In genomic region chr11:76769645-76770586, GRCh38 we compare ENCODE assay signal across 1 cellular context.
A peak's percentile ranks its signal among the peaks of the same experiment; 100 is the strongest.
TF ChIP-seq lines count a peak whose summit lies in the region.

No MANE protein-coding gene starts in this region.

TF ChIP-seq in HepG2, 621 proteins besides CTCF, POLR2A, EP300 and RAD21 (continued from another document and continues in another):
- TF ChIP-seq FOXP1 (IDR thresholded peaks at IDR 0.05), result no peak
- no peak; the same call in 1 of the 2 replicates for TF ChIP-seq FOXP1 (CRISPR knock-in tag; IDR thresholded peaks at IDR 0.05)
- TF ChIP-seq ZNF879 (CRISPR knock-in tag; IDR thresholded peaks at IDR 0.05), result no peak
- TF ChIP-seq ATF3 (CRISPR knock-in tag; IDR thresholded peaks at IDR 0.05), result peak; percentile 65; the same call in 1 of the 2 replicates
- TF ChIP-seq ZNF292 (CRISPR knock-in tag; IDR thresholded peaks at IDR 0.05; ENCODE audit: borderline replicate concordance, low read depth), result peak; percentile 77; the same call in 1 of the 2 replicates
- 0 out of 2 replicates have a peak, but pooled peaks have one; percentile 22 for TF ChIP-seq THAP9 (CRISPR knock-in tag; IDR thresholded peaks at IDR 0.05; ENCODE audit: borderline replicate concordance)
- peak; percentile 35; the same call in 1 of the 2 replicates for TF ChIP-seq TAF1 (CRISPR knock-in tag; IDR thresholded peaks at IDR 0.05)
- peak; percentile 60 for TF ChIP-seq NCOA2 (CRISPR knock-in tag; IDR thresholded peaks at IDR 0.05)
- peak; percentile 78 for TF ChIP-seq ZNF629 (CRISPR knock-in tag; conservative IDR thresholded peaks at IDR 0.05)
- peak; percentile 61; the same call in 1 of the 2 replicates for TF ChIP-seq TGIF2 (CRISPR knock-in tag; IDR thresholded peaks at IDR 0.05)
- TF ChIP-seq PHF21A (CRISPR knock-in tag; IDR thresholded peaks at IDR 0.05), result no peak
- peak; percentile 84 for TF ChIP-seq TFE3 (CRISPR knock-in tag; IDR thresholded peaks at IDR 0.05)
- TF ChIP-seq ZFP36L2 (CRISPR knock-in tag; IDR thresholded peaks at IDR 0.05), result no peak
- TF ChIP-seq ZNF260 (CRISPR knock-in tag; IDR thresholded peaks at IDR 0.05; ENCODE audit: borderline replicate concordance, low read depth), result no peak
- TF ChIP-seq SKI (IDR thresholded peaks at IDR 0.05; ENCODE audit: partially characterized antibody), result peak; percentile 28
- TF ChIP-seq ZNF572 (CRISPR knock-in tag; IDR thresholded peaks at IDR 0.05), result no peak
- TF ChIP-seq ZNF414 (CRISPR knock-in tag; IDR thresholded peaks at IDR 0.05), result peak; percentile 71; the same call in 1 of the 2 replicates
- peak; percentile 55 for TF ChIP-seq ZNF18 (CRISPR knock-in tag; IDR thresholded peaks at IDR 0.05; ENCODE audit: insufficient replicate concordance)
- no peak for TF ChIP-seq SIX1 (CRISPR knock-in tag; IDR thresholded peaks at IDR 0.05; ENCODE audit: borderline replicate concordance)
- TF ChIP-seq ZSCAN25 (CRISPR knock-in tag; IDR thresholded peaks at IDR 0.05), result peak; percentile 57; the same call in 1 of the 2 replicates
- TF ChIP-seq SETDB1 (CRISPR knock-in tag; IDR thresholded peaks at IDR 0.05; ENCODE audit: borderline replicate concordance), result no peak
- no peak for TF ChIP-seq MYNN (CRISPR knock-in tag; IDR thresholded peaks at IDR 0.05; ENCODE audit: low read depth)
- peak; percentile 55; the same call in 1 of the 2 replicates for TF ChIP-seq IRF9 (CRISPR knock-in tag; IDR thresholded peaks at IDR 0.05; ENCODE audit: borderline replicate concordance)
- no peak for TF ChIP-seq NR1H2 (CRISPR knock-in tag; IDR thresholded peaks at IDR 0.05; ENCODE audit: borderline replicate concordance, low read depth)
- TF ChIP-seq POLR2AphosphoS5 (IDR thresholded peaks at IDR 0.05; ENCODE audit: low read depth, low read length), result peak; percentile 39; the same call in 1 of the 2 replicates
- no peak for TF ChIP-seq ZIK1 (CRISPR knock-in tag; IDR thresholded peaks at IDR 0.05; ENCODE audit: borderline replicate concordance, low read depth)
- peak; percentile 62; the same call in 1 of the 2 replicates for TF ChIP-seq SKIL (CRISPR knock-in tag; IDR thresholded peaks at IDR 0.05; ENCODE audit: borderline replicate concordance)
- TF ChIP-seq ZEB1 (IDR thresholded peaks at IDR 0.05; ENCODE audit: insufficient replicate concordance, low read depth), result peak; percentile 87
- peak; percentile 75 for TF ChIP-seq MAX (IDR thresholded peaks at IDR 0.05)
- peak; percentile 95 for TF ChIP-seq MAFG (CRISPR knock-in tag; IDR thresholded peaks at IDR 0.05)
- TF ChIP-seq ZNF224 (CRISPR knock-in tag; IDR thresholded peaks at IDR 0.05), result 0 out of 2 replicates have a peak, but pooled peaks have one; percentile 39
- TF ChIP-seq SPEN (CRISPR knock-in tag; IDR thresholded peaks at IDR 0.05; ENCODE audit: low read depth), result peak; percentile 61; the same call in 1 of the 2 replicates
- peak; percentile 29; the same call in 1 of the 2 replicates for TF ChIP-seq SAFB2 (CRISPR knock-in tag; IDR thresholded peaks at IDR 0.05; ENCODE audit: borderline replicate concordance, low read depth)
- TF ChIP-seq GZF1 (CRISPR knock-in tag; IDR thresholded peaks at IDR 0.05), result no peak
- TF ChIP-seq SMARCC2 (IDR thresholded peaks at IDR 0.05), result no peak
- no peak for TF ChIP-seq RFXAP (CRISPR knock-in tag; IDR thresholded peaks at IDR 0.05; ENCODE audit: borderline replicate concordance)
- TF ChIP-seq MTERF4 (CRISPR knock-in tag; IDR thresholded peaks at IDR 0.05), result no peak
- no peak for TF ChIP-seq ISL2 (CRISPR knock-in tag; IDR thresholded peaks at IDR 0.05)
- peak; percentile 30 for TF ChIP-seq ZNF710 (CRISPR knock-in tag; IDR thresholded peaks at IDR 0.05; ENCODE audit: borderline replicate concordance)
- TF ChIP-seq TBX3 (IDR thresholded peaks at IDR 0.05; ENCODE audit: borderline replicate concordance), result no peak
- TF ChIP-seq NFE2 (CRISPR knock-in tag; IDR thresholded peaks at IDR 0.05), result peak; percentile 95
- peak; percentile 49; the same call in 1 of the 2 replicates for TF ChIP-seq ZFP1 (CRISPR knock-in tag; IDR thresholded peaks at IDR 0.05)
- no peak for TF ChIP-seq ZNF33B (CRISPR knock-in tag; IDR thresholded peaks at IDR 0.05)
- 0 out of 2 replicates have a peak, but pooled peaks have one; percentile 65 for TF ChIP-seq BRD4 (CRISPR knock-in tag; IDR thresholded peaks at IDR 0.05)
- peak; percentile 78 for TF ChIP-seq HDAC2 (CRISPR knock-in tag; IDR thresholded peaks at IDR 0.05)
- 0 out of 2 replicates have a peak, but pooled peaks have one; percentile 42 for TF ChIP-seq TOPORS (CRISPR knock-in tag; IDR thresholded peaks at IDR 0.05)
- TF ChIP-seq ZNF577 (CRISPR knock-in tag; IDR thresholded peaks at IDR 0.05; ENCODE audit: borderline replicate concordance, low read depth), result no peak
- no peak for TF ChIP-seq GMEB1 (CRISPR knock-in tag; IDR thresholded peaks at IDR 0.05; ENCODE audit: borderline replicate concordance)
- TF ChIP-seq ZFY (CRISPR knock-in tag; IDR thresholded peaks at IDR 0.05), result peak; percentile 46; the same call in 1 of the 2 replicates
- TF ChIP-seq ZBTB44 (CRISPR knock-in tag; IDR thresholded peaks at IDR 0.05), result no peak
